In the genomic region with DNA sequence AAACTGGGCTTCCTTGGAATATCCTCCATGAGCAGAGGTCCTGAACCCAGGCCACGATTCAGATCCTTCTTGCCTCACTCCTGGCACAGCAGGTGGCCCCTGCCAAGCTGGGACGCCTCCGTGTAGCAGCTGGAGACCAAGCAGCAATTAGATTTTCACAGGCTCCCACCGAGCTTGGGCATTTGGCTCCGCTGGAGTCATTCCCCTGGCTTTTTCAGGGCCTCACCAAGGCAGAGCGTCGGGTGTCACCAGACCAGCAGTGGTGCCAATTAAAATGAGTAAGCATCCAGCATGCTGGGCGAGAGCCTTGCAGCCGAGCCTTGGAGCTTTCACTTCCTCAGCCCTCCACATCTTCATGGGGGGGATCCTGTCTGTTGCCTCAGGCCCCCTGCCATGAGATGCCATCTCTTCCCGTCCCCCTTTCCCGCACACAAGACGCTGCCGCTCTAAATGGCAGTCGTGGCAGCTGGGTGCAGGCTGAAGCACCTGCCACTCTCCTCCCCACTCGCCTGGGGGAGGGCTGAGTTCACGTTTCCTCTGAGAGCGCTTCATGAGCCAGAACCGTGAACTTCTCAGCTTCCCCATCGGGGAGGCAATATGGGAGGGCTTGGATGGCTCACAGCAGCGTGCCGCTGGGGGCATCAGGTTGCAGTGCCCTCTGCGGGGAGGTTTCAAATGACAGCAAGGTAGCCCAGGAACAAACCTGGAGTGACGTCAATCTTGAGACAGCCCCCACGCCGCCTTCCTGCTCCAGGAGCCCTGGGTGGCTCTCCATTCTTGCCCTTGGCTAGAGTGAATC, we compare ENCODE assay signal across 8 cellular contexts. TPM values are rescaled to one million over a fixed set of nuclear protein-coding genes. Genes with fewer than 3 reads are reported as not detected.
DNase-seq lines count a peak whose midpoint lies in the region; ATAC-seq and TF ChIP-seq lines count a peak whose summit lies in the region.

No MANE protein-coding gene starts in this region.

- POLR2A ChIA-PET in activated naive CD8-positive, alpha-beta T cell treated with anti-CD3 and anti-CD28 coated beads, Interleukin-2, amount 10 ng/mL, durations not matched to agents 7 days and 5 days (lab: Charles Lee), result interaction anchor here (0.5 to 3.9 kb wide), 6 partner anchors 11 to 1082 kb away, joined by 3 to 31 read pairs (median 4); partner anchors contain the start of gene TPCN1

- H3K4me1 Mint-ChIP-seq in CD14-positive monocyte, result peaks cover 95% of the 10 kb centered on the region
- peaks cover 44% of the 10 kb centered on the region for H3K4me1 Mint-ChIP-seq in activated naive CD8-positive, alpha-beta T cell treated with anti-CD3 and anti-CD28 coated beads, Interleukin-2, amount 10 ng/mL, durations not matched to agents 7 days and 5 days

- DNase-seq in CD14-positive monocyte (ENCODE audit: low spot score), result peak; percentile 89
- DNase-seq in HUDEP-2 (lab: John Stamatoyannopoulos, UW; ENCODE audit: unreplicated experiment in 76 of 76), result peak in 45 of 76 experiments; percentile 9 to 69 (median 30)
- DNase-seq in SIG-M5 treated with dmso at 0.1 percent for 504 hours (lab: John Stamatoyannopoulos, UW; ENCODE audit: unreplicated experiment), result peak; percentile 97
- DNase-seq in activated naive CD8-positive, alpha-beta T cell treated with anti-CD3 and anti-CD28 coated beads, Interleukin-2, amount 10 ng/mL, durations not matched to agents 7 days and 5 days, result peak; percentile 72
- DNase-seq in kidney tubule cell (ENCODE audit: low spot score), result peak; percentile 40
- DNase-seq in stimulated activated CD4-positive, alpha-beta T cell treated with anti-CD3 and anti-CD28 coated beads, TNF-alpha, amount 100 ng/mL, for 48 hours (ENCODE audit: low read depth in 3 of 3), result peak in 2 of 3 donors; percentile 33 to 56
- DNase-seq in HK-2 (ENCODE audit: unreplicated experiment), result no peak

- intact Hi-C loops in CD14-positive monocyte (cut with micrococcal nuclease), result loop anchor here (1.0 to 2.0 kb wide), 2 partner anchors 10 to 18 kb away; no protein-coding TSS in a partner anchor

- no peaks in the 10 kb centered on the region for H3K27me3 Mint-ChIP-seq in CD14-positive monocyte (ENCODE audit: low read depth in 3 of 3)
- H3K27me3 Mint-ChIP-seq in activated naive CD8-positive, alpha-beta T cell treated with anti-CD3 and anti-CD28 coated beads, Interleukin-2, amount 10 ng/mL, durations not matched to agents 7 days and 5 days, result no peaks in the 10 kb centered on the region

- peak overlapping the region; percentile 76 to 92 for H3K4me3 Mint-ChIP-seq in CD14-positive monocyte
- H3K4me3 Mint-ChIP-seq in activated naive CD8-positive, alpha-beta T cell treated with anti-CD3 and anti-CD28 coated beads, Interleukin-2, amount 10 ng/mL, durations not matched to agents 7 days and 5 days, result peak overlapping the region; percentile 89

- H3K27ac Mint-ChIP-seq in CD14-positive monocyte, result peak overlapping the region; percentile 98 to 100 (median 99)
- H3K27ac Mint-ChIP-seq in activated naive CD8-positive, alpha-beta T cell treated with anti-CD3 and anti-CD28 coated beads, Interleukin-2, amount 10 ng/mL, durations not matched to agents 7 days and 5 days, result peak overlapping the region; percentile 97

- peak; percentile 65 for TF ChIP-seq CTCF in CD14-positive monocyte (IDR thresholded peaks at IDR 0.05)

- no peaks in the 10 kb centered on the region for H3K9me3 Mint-ChIP-seq in CD14-positive monocyte
- H3K9me3 Mint-ChIP-seq in activated naive CD8-positive, alpha-beta T cell treated with anti-CD3 and anti-CD28 coated beads, Interleukin-2, amount 10 ng/mL, durations not matched to agents 7 days and 5 days, result no peaks in the 10 kb centered on the region

- H3K36me3 Mint-ChIP-seq in CD14-positive monocyte, result peaks cover 55 to 76% of the 10 kb centered on the region in 2 donors
- peaks cover 34% of the 10 kb centered on the region for H3K36me3 Mint-ChIP-seq in activated naive CD8-positive, alpha-beta T cell treated with anti-CD3 and anti-CD28 coated beads, Interleukin-2, amount 10 ng/mL, durations not matched to agents 7 days and 5 days

- peak; percentile 67 for ATAC-seq in GM19463 (IDR thresholded peaks at IDR 0.05; ENCODE audit: unreplicated experiment)
- ATAC-seq in activated naive CD8-positive, alpha-beta T cell treated with anti-CD3 and anti-CD28 coated beads, Interleukin-2, amount 10 ng/mL, durations not matched to agents 7 days and 5 days (ENCODE audit: low read depth), result peak; percentile 94

RNA-seq across cellular contexts. Expression of gene TPCN1, which starts 11.7 kb away (rescaled TPM):
- 10 to 100 TPM; 20.4 to 34.9 TPM for polyA plus RNA-seq in CD14-positive monocyte
- total RNA-seq in activated naive CD8-positive, alpha-beta T cell treated with anti-CD3 and anti-CD28 coated beads, Interleukin-2, amount 10 ng/mL, durations not matched to agents 7 days and 5 days, result 10 to 100 TPM; 29.9 to 32.0 TPM

RNA-seq across cellular contexts. Expression of gene RITA1, which starts 47.5 kb away (rescaled TPM):
- polyA plus RNA-seq in CD14-positive monocyte, result 10 to 100 TPM; 16.4 to 17.6 TPM
- 10 to 100 TPM; 18.5 to 21.5 TPM for total RNA-seq in activated naive CD8-positive, alpha-beta T cell treated with anti-CD3 and anti-CD28 coated beads, Interleukin-2, amount 10 ng/mL, durations not matched to agents 7 days and 5 days

RNA-seq across cellular contexts. Expression of gene DDX54, which starts 47.7 kb away (rescaled TPM):
- polyA plus RNA-seq in CD14-positive monocyte, result 10 to 100 TPM in 1 of 2 donors, 1 to 10 TPM in 1; 7.9 to 13.6 TPM
- 10 to 100 TPM; 70.1 to 74.2 TPM for total RNA-seq in activated naive CD8-positive, alpha-beta T cell treated with anti-CD3 and anti-CD28 coated beads, Interleukin-2, amount 10 ng/mL, durations not matched to agents 7 days and 5 days
